30 cellular contexts compared by ENCODE assay signal in the genomic region with DNA sequence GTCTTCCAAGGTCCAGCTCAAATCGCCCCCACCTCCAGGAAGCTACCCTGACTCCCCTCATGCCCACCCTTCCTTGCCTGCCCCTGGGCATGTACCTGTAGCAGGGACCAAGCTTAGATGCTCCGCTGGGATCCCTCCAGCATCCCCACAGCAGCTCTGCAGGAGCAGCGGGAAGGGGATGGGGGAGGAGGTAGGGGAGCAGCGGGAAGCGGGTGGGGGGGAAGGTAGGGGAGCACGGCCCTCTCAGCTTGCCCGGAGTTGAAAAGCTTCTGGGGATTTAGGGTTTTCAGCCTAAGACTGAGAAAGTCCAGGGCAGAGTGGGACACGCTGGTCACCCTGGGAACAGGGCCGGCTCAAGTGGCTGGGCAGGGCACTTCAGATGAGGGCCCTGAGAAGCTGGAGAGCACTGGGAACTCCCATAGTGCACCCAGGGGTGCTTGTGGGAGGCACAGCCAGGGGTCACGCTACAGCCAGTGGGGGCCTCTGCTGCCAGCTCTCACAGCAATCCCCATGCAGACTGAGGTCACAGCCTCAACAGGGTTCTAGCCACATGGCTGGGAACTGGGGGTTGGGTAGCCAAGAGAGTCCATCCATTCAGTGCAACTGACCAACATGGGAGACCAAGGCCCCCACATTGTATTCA. TPM values are rescaled to one million over a fixed set of nuclear protein-coding genes. Genes with fewer than 3 reads are reported as not detected.
"Had no signal": no experiment of that assay in that cellular context is flagged by ENCODE, and none has a peak within 500 bp of the region (broad histone marks: within the 10 kb centered on the region; RNA-seq: fewer than 3 reads in every experiment).

No MANE protein-coding gene starts in this region.

- H3K27ac Mint-ChIP-seq: activated CD4-positive, alpha-beta memory T cell treated with anti-CD3 and anti-CD28 coated beads for 36 hours; activated naive CD4-positive, alpha-beta T cell treated with anti-CD3 and anti-CD28 coated beads, Interleukin-2, amount 10 ng/mL, durations not matched to agents 7 days and 5 days; activated T-cell treated with anti-CD3 and anti-CD28 coated beads, Interleukin-2, amount 50 U/mL, for 24 hours; nephron progenitor cell; stimulated activated memory B cell treated with anti-CD40 and anti-IgM and Interleukin-4, amounts not matched to agents 10 μg/mL and 1 μg/mL and 100 μg/mL, for 72 hours had no signal

- H3K4me3 Mint-ChIP-seq: activated CD4-positive, alpha-beta memory T cell treated with anti-CD3 and anti-CD28 coated beads for 36 hours; activated naive CD4-positive, alpha-beta T cell treated with anti-CD3 and anti-CD28 coated beads, Interleukin-2, amount 10 ng/mL, durations not matched to agents 7 days and 5 days; activated T-cell treated with anti-CD3 and anti-CD28 coated beads, Interleukin-2, amount 50 U/mL, for 24 hours; nephron progenitor cell; stimulated activated memory B cell treated with anti-CD40 and anti-IgM and Interleukin-4, amounts not matched to agents 10 μg/mL and 1 μg/mL and 100 μg/mL, for 72 hours; stimulated activated naive CD8-positive, alpha-beta T cell treated with anti-CD3 and anti-CD28 coated beads, Interleukin-15, amount 100 ng/mL, for 72 hours had no signal

- H3K4me1 Mint-ChIP-seq: activated naive CD4-positive, alpha-beta T cell treated with anti-CD3 and anti-CD28 coated beads, Interleukin-2, amount 10 ng/mL, durations not matched to agents 7 days and 5 days had no signal

- H3K9me3 ChIP-seq: colonic mucosa, mucosa of descending colon, psoas muscle, sigmoid colon, upper lobe of left lung had no signal

- ATAC-seq: left colon; psoas muscle; stimulated activated memory B cell treated with anti-CD40 and anti-IgM and Interleukin-4, amounts not matched to agents 10 μg/mL and 1 μg/mL and 100 μg/mL, for 72 hours had no signal

- H3K4me3 ChIP-seq: colonic mucosa, mucosa of descending colon, psoas muscle, sigmoid colon, SK-N-MC, upper lobe of left lung had no signal

- H3K36me3 Mint-ChIP-seq: activated CD4-positive, alpha-beta memory T cell treated with anti-CD3 and anti-CD28 coated beads for 36 hours; activated naive CD4-positive, alpha-beta T cell treated with anti-CD3 and anti-CD28 coated beads, Interleukin-2, amount 10 ng/mL, durations not matched to agents 7 days and 5 days; stimulated activated memory B cell treated with anti-CD40 and anti-IgM and Interleukin-4, amounts not matched to agents 10 μg/mL and 1 μg/mL and 100 μg/mL, for 72 hours had no signal

- H3K36me3 ChIP-seq: colonic mucosa, sigmoid colon, upper lobe of left lung had no signal

- DNase-seq: activated CD4-positive, alpha-beta memory T cell treated with anti-CD3 and anti-CD28 coated beads for 36 hours; activated CD4-positive, alpha-beta T cell treated with anti-CD3 and anti-CD28 coated beads for 4 hours; activated CD4-positive, CD25-positive, alpha-beta regulatory T cell; activated CD8-positive, alpha-beta memory T cell treated with anti-CD3 and anti-CD28 coated beads, Interleukin-2, amount 50 U/mL, for 48 hours; activated gamma-delta T cell; activated naive CD4-positive, alpha-beta T cell treated with anti-CD3 and anti-CD28 coated beads, Interleukin-2, amount 10 ng/mL, durations not matched to agents 7 days and 5 days; activated T-cell treated with anti-CD3 and anti-CD28 coated beads, Interleukin-2, amount 50 U/mL, for 24 hours; amygdala; colonic mucosa; effector CD8-positive, alpha-beta T cell; left colon; nephron progenitor cell; small intestine; stimulated activated CD4-positive, alpha-beta T cell treated with anti-CD3 and anti-CD28 coated beads, Interleukin-1b, Interleukin-23, amount 100 ng/mL, for 48 hours; stimulated activated CD4-positive, alpha-beta T cell treated with anti-CD3 and anti-CD28 coated beads, Interleukin-4, amount 100 ng/mL, for 4 hours; stimulated activated CD8-positive, alpha-beta memory T cell treated with anti-CD3 and anti-CD28 coated beads, Interleukin-4, amount 100 ng/mL, for 48 hours; stimulated activated naive CD8-positive, alpha-beta T cell treated with anti-CD3 and anti-CD28 coated beads, Interleukin-15, amount 100 ng/mL, for 72 hours; T-helper 2 cell had no signal

- H3K27me3 ChIP-seq: colonic mucosa, upper lobe of left lung had no signal

- H3K9me3 Mint-ChIP-seq: activated T-cell treated with anti-CD3 and anti-CD28 coated beads, Interleukin-2, amount 50 U/mL, for 24 hours; nephron progenitor cell had no signal

- H3K4me1 ChIP-seq: colonic mucosa, psoas muscle, sigmoid colon had no signal

- H3K27me3 Mint-ChIP-seq: activated CD4-positive, alpha-beta memory T cell treated with anti-CD3 and anti-CD28 coated beads for 36 hours; activated T-cell treated with anti-CD3 and anti-CD28 coated beads, Interleukin-2, amount 50 U/mL, for 24 hours; stimulated activated naive CD8-positive, alpha-beta T cell treated with anti-CD3 and anti-CD28 coated beads, Interleukin-15, amount 100 ng/mL, for 72 hours had no signal

- H3K27ac ChIP-seq: colonic mucosa, parathyroid adenoma, psoas muscle, sigmoid colon, SK-N-MC, upper lobe of left lung had no signal

RNA-seq across cellular contexts. Expression of a gene that starts 13.4 kb away (rescaled TPM):
- total RNA-seq: dermis microvascular lymphatic vessel endothelial cell, lung microvascular endothelial cell, myocyte had no signal

RNA-seq across cellular contexts. Expression of a gene that starts 43.5 kb away (rescaled TPM):
- total RNA-seq: bronchial epithelial cell, colonic mucosa, dermis microvascular lymphatic vessel endothelial cell, epithelial cell of proximal tubule, lung microvascular endothelial cell had no signal
